ENCODE assay signal across 20 cellular contexts in the genomic region with DNA sequence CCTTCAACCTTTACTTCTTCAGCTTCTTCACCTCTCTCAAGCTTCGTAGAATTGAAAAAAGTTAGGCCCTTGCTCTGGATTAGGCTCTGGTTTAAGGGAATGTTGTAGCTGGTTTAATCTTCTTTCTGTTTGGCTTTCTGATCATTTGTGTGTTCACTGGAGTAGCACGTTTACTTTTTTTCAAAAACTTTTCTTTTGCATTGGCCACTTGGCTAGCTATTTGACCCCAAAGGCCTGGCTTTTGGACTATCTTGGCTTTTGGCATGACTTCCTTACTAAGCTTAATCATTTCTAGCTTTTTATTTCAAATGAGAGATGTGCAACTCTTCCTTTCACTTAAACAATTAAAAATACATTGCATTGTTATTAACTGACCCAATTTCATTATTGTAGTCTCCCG.
"Had no signal": no experiment of that assay in that cellular context is flagged by ENCODE, and none has a peak within 500 bp of the region (broad histone marks: within the 10 kb centered on the region; RNA-seq: fewer than 3 reads in every experiment).

No MANE protein-coding gene starts in this region.

- DNase-seq: colonic mucosa; dermis blood vessel endothelial cell; dorsolateral prefrontal cortex; effector CD4-positive, alpha-beta T cell; effector memory CD4-positive, alpha-beta T cell; foreskin keratinocyte; heart left ventricle; hippocampal formation; kidney glomerular epithelial cell; left colon; left lung; left ventricle myocardium superior; lower lobe of right lung; mesenchymal stem cell; mucosa of descending colon had no signal

- H3K9me3 ChIP-seq: colonic mucosa, esophagus muscularis mucosa, gastroesophageal sphincter, heart left ventricle, left lung, lower lobe of right lung, mucosa of descending colon had no signal

- H3K27me3 ChIP-seq: colonic mucosa, dorsolateral prefrontal cortex, esophagus muscularis mucosa, foreskin keratinocyte, gastroesophageal sphincter, heart left ventricle, left lung had no signal

- H3K27ac ChIP-seq: colonic mucosa, dorsolateral prefrontal cortex, esophagus muscularis mucosa, foreskin keratinocyte, gastroesophageal sphincter, heart left ventricle, left lung, lower lobe of right lung had no signal

- FAIRE-seq: endothelial cell of umbilical vein, islet of Langerhans, keratinocyte had no signal

- H3K4me1 ChIP-seq: colonic mucosa, esophagus muscularis mucosa, foreskin keratinocyte, left lung, lower lobe of right lung had no signal

- H3K36me3 ChIP-seq: colonic mucosa, esophagus muscularis mucosa, gastroesophageal sphincter, heart left ventricle, left lung, lower lobe of right lung had no signal

- H3K4me3 ChIP-seq: colonic mucosa, dorsolateral prefrontal cortex, esophagus muscularis mucosa, gastroesophageal sphincter, heart left ventricle, left lung, lower lobe of right lung, mucosa of descending colon had no signal

- ATAC-seq: foreskin keratinocyte, gastroesophageal sphincter, heart left ventricle, left colon, left lung, left ventricle myocardium superior, lower lobe of right lung, mucosa of descending colon had no signal
